1 cellular context compared by ENCODE assay signal in genomic region chr3:51682079-51682478, GRCh38.
TF ChIP-seq lines count a peak whose summit lies in the region.

No MANE protein-coding gene starts in this region.

TF ChIP-seq in H1, 55 proteins besides CTCF, POLR2A, EP300 and RAD21:
- TF ChIP-seq CBX5 (IDR thresholded peaks at IDR 0.05; ENCODE audit: low read depth, low read length) (no peak), MAX (IDR thresholded peaks at IDR 0.05) (no peak), SAP30 (IDR thresholded peaks at IDR 0.05; ENCODE audit: insufficient read depth, insufficient replicate concordance, low read length) (no peak), HDAC6 (IDR thresholded peaks at IDR 0.05; ENCODE audit: low read depth, low read length) (no peak), JUN (IDR thresholded peaks at IDR 0.05; ENCODE audit: low read depth, low read length) (no peak), SIRT6 (IDR thresholded peaks at IDR 0.05; ENCODE audit: low read length) (no peak), CREB1 (IDR thresholded peaks at IDR 0.05) (no peak; the same call in 1 of the 2 replicates), ZNF274 (IDR thresholded peaks at IDR 0.05; ENCODE audit: borderline replicate concordance, extremely low read depth, low read length) (no peak), USF2 (IDR thresholded peaks at IDR 0.05; ENCODE audit: low read length) (no peak), NANOG (IDR thresholded peaks at IDR 0.05; ENCODE audit: insufficient read depth, low read depth, low read length, poor library complexity, severe bottlenecking) (no peak), TAF7 (optimal IDR thresholded peaks at IDR 0.05; ENCODE audit: borderline replicate concordance, low read depth, low read length) (no peak), PHF8 (conservative IDR thresholded peaks at IDR 0.05; ENCODE audit: low read depth, low read length) (no peak), SP4 (IDR thresholded peaks at IDR 0.05; ENCODE audit: low read length) (no peak), SIN3A (conservative IDR thresholded peaks at IDR 0.05 in 1 of 2, IDR thresholded peaks at IDR 0.05 in 1 of 2; ENCODE audit: low read depth in 1 of 2, low read length in 2 of 2) (no peak), BACH1 (IDR thresholded peaks at IDR 0.05; ENCODE audit: low read length) (no peak), RFX5 (IDR thresholded peaks at IDR 0.05; ENCODE audit: borderline replicate concordance, low read depth, low read length) (no peak), CEBPB (IDR thresholded peaks at IDR 0.05; ENCODE audit: low read depth, low read length) (no peak), CHD7 (IDR thresholded peaks at IDR 0.05; ENCODE audit: insufficient replicate concordance, low read length) (no peak)
